8 cellular contexts compared by ENCODE assay signal in the genomic region with DNA sequence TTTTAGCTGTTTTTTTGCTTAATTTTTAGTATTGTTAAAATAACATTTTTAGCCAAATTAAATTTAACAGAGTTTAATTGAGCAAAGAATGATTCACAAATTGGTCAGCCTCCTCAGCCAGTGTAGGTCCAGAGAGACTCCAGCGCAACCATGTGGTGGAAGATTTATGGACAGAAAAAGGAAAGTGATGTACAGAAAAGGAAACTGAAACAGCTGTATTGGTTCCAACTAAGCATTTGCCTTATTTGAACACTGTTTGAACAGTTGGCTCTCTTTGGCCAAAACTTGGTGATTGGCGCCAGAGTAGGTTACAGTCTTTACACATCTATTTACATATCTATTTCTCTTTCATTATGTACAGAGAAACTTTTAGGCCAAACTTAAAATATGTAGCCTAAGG. TPM values are rescaled to one million over a fixed set of nuclear protein-coding genes. Genes with fewer than 3 reads are reported as not detected.
DNase-seq lines count a peak whose midpoint lies in the region; ATAC-seq and TF ChIP-seq lines count a peak whose summit lies in the region.

No MANE protein-coding gene starts in this region.

- H4K91ac ChIP-seq in H9 (ENCODE audit: insufficient read length, low read depth, low read length): no peak overlapping the region

- no peak overlapping the region for H3K4me2 ChIP-seq in H9 (ENCODE audit: insufficient read depth, insufficient read length, low read length)
- peak overlapping the region; percentile 63 for H3K4me2 ChIP-seq in Karpas-422 (ENCODE audit: low read depth, low read length, poor library complexity, severe bottlenecking)

- no peak overlapping the region for H3K4ac ChIP-seq in H9 (ENCODE audit: low read depth, low read length)

- H3K9me3 ChIP-seq in right atrium auricular region (no peaks in the 10 kb centered on the region), H9 (ENCODE audit: control insufficient read depth, low read depth, low read length) (no peaks in the 10 kb centered on the region), Karpas-422 (ENCODE audit: low read length) (no peaks in the 10 kb centered on the region), liver (ENCODE audit: control insufficient read depth in 4 of 4, low read length in 3 of 4) (no peaks in the 10 kb centered on the region)

- H2BK15ac ChIP-seq in H9 (ENCODE audit: low read depth, low read length): no peak overlapping the region

- peak; percentile 64 to 68 for TF ChIP-seq RAD21 in liver (IDR thresholded peaks at IDR 0.05)

- H4K20me1 ChIP-seq in H9 (ENCODE audit: control insufficient read depth, insufficient read depth, insufficient read length) (no peaks in the 10 kb centered on the region), Karpas-422 (ENCODE audit: insufficient read depth, low read depth, low read length) (0 out of 2 replicates have a peak, but pooled peaks cover 2% of the 10 kb centered on the region)

- H3K36me3 ChIP-seq in right atrium auricular region (no peaks in the 10 kb centered on the region), Karpas-422 (ENCODE audit: insufficient read depth, low read length) (no peaks in the 10 kb centered on the region), liver (ENCODE audit: control insufficient read depth in 4 of 4, insufficient read depth in 3 of 4, low read depth in 1 of 4, low read length in 3 of 4) (no peaks in the 10 kb centered on the region)

- H3K27me3 ChIP-seq in right atrium auricular region (no peaks in the 10 kb centered on the region), H9 (ENCODE audit: insufficient read depth, low read length) (no peaks in the 10 kb centered on the region), Karpas-422 (ENCODE audit: low read length) (no peaks in the 10 kb centered on the region), liver (ENCODE audit: control insufficient read depth in 4 of 4, insufficient read depth in 4 of 4, low read length in 3 of 4) (no peaks in the 10 kb centered on the region)

- TF ChIP-seq CTCF in right atrium auricular region (IDR thresholded peaks at IDR 0.05): no peak
- 0 out of 3 replicates have a peak, but pooled peaks have one; percentile 8 for TF ChIP-seq CTCF in H9 (conservative IDR thresholded peaks at IDR 0.05)
- TF ChIP-seq CTCF in activated B cell treated with CpG ODN at 0.5 μM for 24 hours (IDR thresholded peaks at IDR 0.05): no peak
- peak; percentile 5 for TF ChIP-seq CTCF in liver (IDR thresholded peaks at IDR 0.05; ENCODE audit: low read depth, low read length, missing input control)

- H3K4me1 Mint-ChIP-seq in H9: peaks cover 18 to 20% of the 10 kb centered on the region in 2 experiments
- peaks cover 21% of the 10 kb centered on the region for H3K4me1 Mint-ChIP-seq in activated B cell treated with CpG ODN at 0.5 μM for 24 hours

- no peak overlapping the region for H3K27ac Mint-ChIP-seq in H9
- no peak overlapping the region for H3K27ac Mint-ChIP-seq in activated B cell treated with CpG ODN at 0.5 μM for 24 hours

- H3K36me3 Mint-ChIP-seq in H9 (ENCODE audit: insufficient read depth in 1 of 3, low read depth in 3 of 3) (peaks cover 0 to 2% (median 0%) of the 10 kb centered on the region in 3 experiments; a peak in 2 of 7 replicates), activated B cell treated with CpG ODN at 0.5 μM for 24 hours (ENCODE audit: low read depth) (peaks cover 9% of the 10 kb centered on the region)

- H3K79me1 ChIP-seq in H9 (ENCODE audit: insufficient read depth, low read depth, low read length, poor library complexity, severe bottlenecking): peaks cover 2% of the 10 kb centered on the region

- H2BK120ac ChIP-seq in H9 (ENCODE audit: low read depth, low read length, poor library complexity, severe bottlenecking): no peak overlapping the region

- no peak overlapping the region for H3K56ac ChIP-seq in H9 (ENCODE audit: insufficient read length, low read depth, low read length)

- H3K9me3 Mint-ChIP-seq in H9: no peaks in the 10 kb centered on the region
- H3K9me3 Mint-ChIP-seq in activated B cell treated with CpG ODN at 0.5 μM for 24 hours: no peaks in the 10 kb centered on the region

- H2BK12ac ChIP-seq in H9 (ENCODE audit: insufficient read length, low read depth, low read length): no peak overlapping the region

- H4K5ac ChIP-seq in H9 (ENCODE audit: insufficient read length, low read depth, low read length): no peak overlapping the region

- H3K18ac ChIP-seq in H9 (ENCODE audit: insufficient read length, low read depth, low read length): no peak overlapping the region

- H3K79me2 ChIP-seq in H9 (ENCODE audit: insufficient read depth, low read length) (peaks cover 2% of the 10 kb centered on the region; the same call in 1 of the 2 replicates), Karpas-422 (ENCODE audit: low read length) (peaks cover 35% of the 10 kb centered on the region)

- no peaks in the 10 kb centered on the region for H3K4me1 ChIP-seq in right atrium auricular region
- H3K4me1 ChIP-seq in H9 (ENCODE audit: insufficient read depth, low read length): no peaks in the 10 kb centered on the region; the same call in 1 of the 2 replicates
- H3K4me1 ChIP-seq in Karpas-422 (ENCODE audit: low read length): peaks cover 52% of the 10 kb centered on the region
- H3K4me1 ChIP-seq in liver (ENCODE audit: control insufficient read depth in 4 of 4, insufficient read depth in 4 of 4, low read length in 3 of 4): peaks cover 2 to 6% (median 4%) of the 10 kb centered on the region in 4 donors

- H2AFZ ChIP-seq in H9 (ENCODE audit: low read length) (no peak overlapping the region), Karpas-422 (ENCODE audit: low read length) (0 out of 2 replicates have a peak overlapping the region, but pooled peaks have one; percentile 20)

- no peak overlapping the region for H2BK5ac ChIP-seq in H9 (ENCODE audit: insufficient read length, low read length)

- POLR2A ChIA-PET in activated B cell treated with CpG ODN at 0.5 μM for 24 hours (lab: Charles Lee): interaction anchor here (1.4 kb wide), 1 partner anchor 19 kb away, joined by 4 read pairs; a partner anchor contains a TSS

- H3K9ac ChIP-seq in H9 (ENCODE audit: extremely low read depth, insufficient read length, low read length) (no peak overlapping the region), Karpas-422 (ENCODE audit: low read length) (no peak overlapping the region), liver (ENCODE audit: low read depth in 1 of 2, low read length in 2 of 2) (peak overlapping the region in 1 of 2 donors; percentile 38)

- H2AK5ac ChIP-seq in H9 (ENCODE audit: insufficient read length, low read length): no peak overlapping the region

- no peak overlapping the region for H3K23ac ChIP-seq in H9 (ENCODE audit: insufficient read length, low read depth, low read length)

- H3K14ac ChIP-seq in H9 (ENCODE audit: insufficient read depth, low read length): no peak overlapping the region

- no CpG with 5 or more reads among the region's 2 CpGs for WGBS in H9 (ENCODE audit: extremely low coverage, insufficient read length, low lambda C conversion rate)
- WGBS in liver: 13% methylated on average over 2 of the region's 2 CpGs

- DNase-seq in left ventricle myocardium superior: no peak
- no peak for DNase-seq in right atrium auricular region (ENCODE audit: low spot score)
- DNase-seq in H9: no peak
- DNase-seq in Karpas-422: peak; percentile 60
- DNase-seq in activated B cell treated with CpG ODN at 0.5 μM for 24 hours: no peak
- DNase-seq in SKM-1 treated with dmso at 0.1 percent for 144 hours (lab: John Stamatoyannopoulos, UW; ENCODE audit: unreplicated experiment): no peak
- DNase-seq in COLO668 (lab: John Stamatoyannopoulos, UW; ENCODE audit: unreplicated experiment): no peak

- H3K27ac ChIP-seq in right atrium auricular region (no peak overlapping the region), H9 (ENCODE audit: insufficient read length, low read depth, low read length) (no peak overlapping the region), Karpas-422 (ENCODE audit: low read length) (peak overlapping the region; percentile 58), liver (ENCODE audit: low read depth in 1 of 2, low read length in 2 of 2) (peak overlapping the region in 1 of 2 donors; percentile 33)

- intact Hi-C loops in left ventricle myocardium superior (cut with micrococcal nuclease) (no loop called here), activated B cell treated with CpG ODN at 0.5 μM for 24 hours (cut with micrococcal nuclease) (no loop called here)

- no peak overlapping the region for H3T11ph ChIP-seq in H9 (ENCODE audit: low read length)

- H2BK20ac ChIP-seq in H9 (ENCODE audit: low read depth, low read length, poor library complexity, severe bottlenecking): no peak overlapping the region

- no peaks in the 10 kb centered on the region for H3K23me2 ChIP-seq in H9 (ENCODE audit: insufficient read length, low read depth, low read length, poor library complexity, severe bottlenecking)

- no peaks in the 10 kb centered on the region for H3K9me2 ChIP-seq in Karpas-422 (replicated peaks; ENCODE audit: insufficient read depth, low read length)

- CTCF ChIA-PET in activated B cell treated with CpG ODN at 0.5 μM for 24 hours (lab: Charles Lee): interaction anchor here (0.6 kb wide), 1 partner anchor 80 kb away, joined by 3 read pairs; no protein-coding TSS in a partner anchor

- H3K27me3 Mint-ChIP-seq in H9 (ENCODE audit: low read depth) (no peaks in the 10 kb centered on the region), activated B cell treated with CpG ODN at 0.5 μM for 24 hours (no peaks in the 10 kb centered on the region)

- ATAC-seq in left ventricle myocardium superior (peak; percentile 38), activated B cell treated with CpG ODN at 0.5 μM for 24 hours (ENCODE audit: low read depth) (peak; percentile 52)

- H3K4me3 ChIP-seq in right atrium auricular region: no peak overlapping the region
- H3K4me3 ChIP-seq in Karpas-422 (ENCODE audit: low read length): peak overlapping the region; percentile 34; the same call in 1 of the 2 replicates
- no peak overlapping the region for H3K4me3 ChIP-seq in liver (ENCODE audit: low read depth in 1 of 3, low read length in 3 of 3)

- no peak overlapping the region for H4K8ac ChIP-seq in H9 (replicated peaks; ENCODE audit: insufficient read length, low read depth, low read length)

- no peak overlapping the region for H3K4me3 Mint-ChIP-seq in H9
- no peak overlapping the region for H3K4me3 Mint-ChIP-seq in activated B cell treated with CpG ODN at 0.5 μM for 24 hours

RNA-seq across cellular contexts. Expression of a gene that starts 19.4 kb away (rescaled TPM):
- 9.5 TPM for total RNA-seq in left ventricle myocardium superior
- 10 to 100 TPM in 1 of 2 donors, 1 to 10 TPM in 1; 9.2 to 10.1 TPM for total RNA-seq in right atrium auricular region
- 15.9 and 16.9 TPM in 2 replicates for total RNA-seq in H9 (2021)
- 12.1 and 13.2 TPM in 2 replicates for total RNA-seq in Karpas-422 (2014; rRNA removed; shearing (Covaris generic); ENCODE audit: low replicate concordance)
- total RNA-seq in activated B cell treated with CpG ODN at 0.5 μM for 24 hours: 12.9 and 13.0 TPM in 2 replicates
- total RNA-seq in liver: 10 to 100 TPM; 14.7 to 15.6 TPM
- polyA plus RNA-seq in liver: 1 to 10 TPM; 3.5 to 4.9 TPM

RNA-seq across cellular contexts. Expression of a gene that starts 54.7 kb away (rescaled TPM):
- 16.4 TPM for total RNA-seq in left ventricle myocardium superior
- total RNA-seq in right atrium auricular region: 10 to 100 TPM; 16.9 to 21.6 TPM
- total RNA-seq in H9 (2021): 42.4 and 47.8 TPM in 2 replicates
- total RNA-seq in Karpas-422 (2014; rRNA removed; shearing (Covaris generic); ENCODE audit: low replicate concordance): 49.1 and 97.1 TPM in 2 replicates
- 54.1 and 63.3 TPM in 2 replicates for total RNA-seq in activated B cell treated with CpG ODN at 0.5 μM for 24 hours
- total RNA-seq in liver: 10 to 100 TPM; 23.3 to 31.1 TPM
- 1 to 10 TPM; 8.2 to 9.4 TPM for polyA plus RNA-seq in liver

Comparison
In these comparisons a context has a peak if more than half of its experiments do, and no peak if none do; other contexts are left out.
1. CTCF ChIP-seq: peak in H9 (single experiment) and liver (single experiment); none in right atrium auricular region (0 of 2) and activated B cell treated with CpG ODN at 0.5 μM for 24 hours (single experiment).